In the genomic region with DNA sequence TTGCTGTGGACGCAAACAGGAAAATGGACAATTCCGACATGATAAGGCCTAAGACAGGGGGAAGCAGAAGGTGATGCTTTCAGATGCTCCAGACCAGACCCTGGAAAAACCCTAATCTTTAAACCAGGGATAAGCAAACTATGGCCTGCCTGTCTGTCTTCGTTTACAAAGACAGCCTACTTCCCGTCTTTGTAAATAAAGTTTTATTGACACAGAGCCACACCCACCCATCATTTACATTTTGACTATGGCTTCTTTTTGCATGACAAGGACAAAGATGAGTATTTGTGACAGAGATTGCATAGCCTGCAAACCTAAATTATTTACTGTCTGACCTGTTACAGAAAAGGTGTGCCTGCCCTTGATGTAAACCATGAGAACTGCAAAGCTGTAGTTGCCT, we compare ENCODE assay signal across 35 cellular contexts.
"Had no signal": no experiment of that assay in that cellular context is flagged by ENCODE, and none has a peak within 500 bp of the region (broad histone marks: within the 10 kb centered on the region; RNA-seq: fewer than 3 reads in every experiment).

No MANE protein-coding gene starts in this region.

- H3K9me3 Mint-ChIP-seq: activated B cell treated with CpG ODN at 0.5 μM for 24 hours; activated CD4-positive, alpha-beta memory T cell treated with anti-CD3 and anti-CD28 coated beads for 36 hours; activated CD4-positive, alpha-beta T cell treated with anti-CD3 and anti-CD28 coated beads, Interleukin-2, amount 10 ng/mL, durations not matched to agents 24 days and 14 days; activated CD8-positive, alpha-beta T cell treated with anti-CD3 and anti-CD28 coated beads for 36 hours; activated naive CD4-positive, alpha-beta T cell treated with anti-CD3 and anti-CD28 coated beads for 36 hours; activated naive CD4-positive, alpha-beta T cell treated with anti-CD3 and anti-CD28 coated beads, Interleukin-2, amount 50 U/mL, for 72 hours; activated naive CD8-positive, alpha-beta T cell treated with anti-CD3 and anti-CD28 coated beads for 36 hours; activated T-cell treated with anti-CD3 and anti-CD28 coated beads, Interleukin-2, amount 50 U/mL, for 4 hours; activated T-cell treated with anti-CD3 and anti-CD28 coated beads, Interleukin-2, amount 50 U/mL, for 72 hours; activated T-helper 1 cell treated with anti-CD3 and anti-CD28 coated beads, Interleukin-12 subunit alpha, Interleukin-12 subunit beta, Interleukin-2, Interleukin-4 antibody, amounts not matched to agents 30 ng/mL and 10 ng/mL and 1 ng/mL, durations not matched to agents 14 hours and 24 hours and 36 hours; activated T-helper 17 cell treated with anti-CD3 and anti-CD28 coated beads, Interleukin-2, amount 50 U/mL, for 72 hours; T-helper 2 cell treated with Interferon-gamma antibody and Interleukin-4, amounts not matched to agents 5 μg/mL and 100 μg/mL, for 36 hours had no signal

- H3K27ac Mint-ChIP-seq: activated B cell treated with CpG ODN at 0.5 μM for 24 hours; activated CD4-positive, alpha-beta memory T cell treated with anti-CD3 and anti-CD28 coated beads for 36 hours; activated CD4-positive, alpha-beta T cell treated with anti-CD3 and anti-CD28 coated beads, Interleukin-2, amount 10 ng/mL, durations not matched to agents 24 days and 14 days; activated CD8-positive, alpha-beta T cell treated with anti-CD3 and anti-CD28 coated beads for 36 hours; activated naive CD4-positive, alpha-beta T cell treated with anti-CD3 and anti-CD28 coated beads for 36 hours; activated naive CD8-positive, alpha-beta T cell treated with anti-CD3 and anti-CD28 coated beads for 36 hours; activated T-cell treated with anti-CD3 and anti-CD28 coated beads, Interleukin-2, amount 50 U/mL, for 72 hours; activated T-helper 1 cell treated with anti-CD3 and anti-CD28 coated beads, Interleukin-12 subunit alpha, Interleukin-12 subunit beta, Interleukin-2, Interleukin-4 antibody, amounts not matched to agents 30 ng/mL and 10 ng/mL and 1 ng/mL, durations not matched to agents 14 hours and 24 hours and 36 hours; activated T-helper 17 cell treated with anti-CD3 and anti-CD28 coated beads, Interleukin-2, amount 50 U/mL, for 72 hours; T-helper 2 cell treated with Interferon-gamma antibody and Interleukin-4, amounts not matched to agents 5 μg/mL and 100 μg/mL, for 36 hours had no signal

- H3K4me3 Mint-ChIP-seq: activated B cell treated with CpG ODN at 0.5 μM for 24 hours; activated CD4-positive, alpha-beta memory T cell treated with anti-CD3 and anti-CD28 coated beads for 36 hours; activated CD4-positive, alpha-beta T cell treated with anti-CD3 and anti-CD28 coated beads, Interleukin-2, amount 10 ng/mL, durations not matched to agents 24 days and 14 days; activated CD8-positive, alpha-beta T cell treated with anti-CD3 and anti-CD28 coated beads for 36 hours; activated naive CD4-positive, alpha-beta T cell treated with anti-CD3 and anti-CD28 coated beads for 36 hours; activated naive CD8-positive, alpha-beta T cell treated with anti-CD3 and anti-CD28 coated beads for 36 hours; activated T-cell treated with anti-CD3 and anti-CD28 coated beads, Interleukin-2, amount 50 U/mL, for 4 hours; activated T-cell treated with anti-CD3 and anti-CD28 coated beads, Interleukin-2, amount 50 U/mL, for 72 hours; activated T-helper 1 cell treated with anti-CD3 and anti-CD28 coated beads, Interleukin-12 subunit alpha, Interleukin-12 subunit beta, Interleukin-2, Interleukin-4 antibody, amounts not matched to agents 30 ng/mL and 10 ng/mL and 1 ng/mL, durations not matched to agents 14 hours and 24 hours and 36 hours; activated T-helper 17 cell treated with anti-CD3 and anti-CD28 coated beads, Interleukin-2, amount 50 U/mL, for 72 hours; T-helper 2 cell treated with Interferon-gamma antibody and Interleukin-4, amounts not matched to agents 5 μg/mL and 100 μg/mL, for 36 hours had no signal

- ATAC-seq: activated CD8-positive, alpha-beta T cell treated with anti-CD3 and anti-CD28 coated beads for 36 hours; activated naive CD4-positive, alpha-beta T cell treated with anti-CD3 and anti-CD28 coated beads, Interleukin-2, amount 50 U/mL, for 72 hours; activated T-cell treated with anti-CD3 and anti-CD28 coated beads, Interleukin-2, amount 50 U/mL, for 4 hours; activated T-cell treated with anti-CD3 and anti-CD28 coated beads, Interleukin-2, amount 50 U/mL, for 72 hours; activated T-helper 17 cell treated with anti-CD3 and anti-CD28 coated beads, Interleukin-2, amount 50 U/mL, for 72 hours; body of pancreas had no signal

- H3K27me3 Mint-ChIP-seq: activated CD4-positive, alpha-beta T cell treated with anti-CD3 and anti-CD28 coated beads, Interleukin-2, amount 10 ng/mL, durations not matched to agents 24 days and 14 days had no signal

- H3K4me3 ChIP-seq: adrenal gland, body of pancreas, breast epithelium had no signal

- H3K27ac ChIP-seq: adrenal gland, body of pancreas, brain microvascular endothelial cell, breast epithelium, VCaP had no signal

- DNase-seq: activated B cell treated with CpG ODN at 0.5 μM for 24 hours; activated CD4-positive, alpha-beta memory T cell treated with anti-CD3 and anti-CD28 coated beads for 36 hours; activated CD4-positive, alpha-beta T cell treated with anti-CD3 and anti-CD28 coated beads for 4 hours; activated CD4-positive, alpha-beta T cell treated with anti-CD3 and anti-CD28 coated beads, Interleukin-2, amount 10 ng/mL, durations not matched to agents 24 days and 14 days; activated CD4-positive, alpha-beta T cell treated with anti-CD3 and anti-CD28 coated beads, Interleukin-2, amount 50 U/mL, for 1 hour; activated CD4-positive, alpha-beta T cell treated with anti-CD3 and anti-CD28 coated beads, Interleukin-2, amount 50 U/mL, for 4 hours; activated CD4-positive, CD25-positive, alpha-beta regulatory T cell treated with anti-CD3 and anti-CD28 coated beads, Interleukin-2, amount 50 U/mL, for 72 hours; activated CD8-positive, alpha-beta memory T cell treated with anti-CD3 and anti-CD28 coated beads, Interleukin-2, amount 50 U/mL, for 4 hours; activated CD8-positive, alpha-beta T cell treated with anti-CD3 and anti-CD28 coated beads for 36 hours; activated effector memory CD4-positive, alpha-beta T cell treated with anti-CD3 and anti-CD28 coated beads, Interleukin-2, amount 50 U/mL, for 16 hours; activated gamma-delta T cell treated with Interleukin-2 at 50 U/mL for 16 hours; activated naive CD4-positive, alpha-beta T cell; activated naive CD4-positive, alpha-beta T cell treated with anti-CD3 and anti-CD28 coated beads for 36 hours; activated naive CD4-positive, alpha-beta T cell treated with anti-CD3 and anti-CD28 coated beads, Interleukin-2, amount 50 U/mL, for 16 hours; activated naive CD8-positive, alpha-beta T cell treated with anti-CD3 and anti-CD28 coated beads for 36 hours; activated T-cell treated with anti-CD3 and anti-CD28 coated beads for 4 hours; activated T-cell treated with anti-CD3 and anti-CD28 coated beads, Interleukin-2, amount 50 U/mL, for 1 hour; activated T-cell treated with anti-CD3 and anti-CD28 coated beads, Interleukin-2, amount 50 U/mL, for 4 hours; activated T-cell treated with anti-CD3 and anti-CD28 coated beads, Interleukin-2, amount 50 U/mL, for 72 hours; adrenal gland; amniotic stem cell; aorta; body of pancreas; brain microvascular endothelial cell; central memory CD4-positive, alpha-beta T cell; T-helper 2 cell; T-helper 9 cell had no signal

- H3K9me3 ChIP-seq: adrenal gland, body of pancreas, breast epithelium had no signal

- H3K4me1 ChIP-seq: adrenal gland, body of pancreas, breast epithelium had no signal

- FAIRE-seq: astrocyte, TTC549 had no signal

- H3K36me3 ChIP-seq: adrenal gland, brain microvascular endothelial cell, breast epithelium had no signal

- H3K4me1 Mint-ChIP-seq: activated B cell treated with CpG ODN at 0.5 μM for 24 hours; activated CD4-positive, alpha-beta T cell treated with anti-CD3 and anti-CD28 coated beads, Interleukin-2, amount 10 ng/mL, durations not matched to agents 24 days and 14 days; activated naive CD8-positive, alpha-beta T cell treated with anti-CD3 and anti-CD28 coated beads for 36 hours; activated T-helper 17 cell treated with anti-CD3 and anti-CD28 coated beads, Interleukin-2, amount 50 U/mL, for 72 hours had no signal

- H3K27me3 ChIP-seq: adrenal gland, body of pancreas, brain microvascular endothelial cell had no signal

- H3K36me3 Mint-ChIP-seq: activated CD4-positive, alpha-beta memory T cell treated with anti-CD3 and anti-CD28 coated beads for 36 hours; activated naive CD4-positive, alpha-beta T cell treated with anti-CD3 and anti-CD28 coated beads, Interleukin-2, amount 50 U/mL, for 72 hours; activated naive CD8-positive, alpha-beta T cell treated with anti-CD3 and anti-CD28 coated beads for 36 hours had no signal
